1 cellular context compared by ENCODE assay signal in the genomic region with DNA sequence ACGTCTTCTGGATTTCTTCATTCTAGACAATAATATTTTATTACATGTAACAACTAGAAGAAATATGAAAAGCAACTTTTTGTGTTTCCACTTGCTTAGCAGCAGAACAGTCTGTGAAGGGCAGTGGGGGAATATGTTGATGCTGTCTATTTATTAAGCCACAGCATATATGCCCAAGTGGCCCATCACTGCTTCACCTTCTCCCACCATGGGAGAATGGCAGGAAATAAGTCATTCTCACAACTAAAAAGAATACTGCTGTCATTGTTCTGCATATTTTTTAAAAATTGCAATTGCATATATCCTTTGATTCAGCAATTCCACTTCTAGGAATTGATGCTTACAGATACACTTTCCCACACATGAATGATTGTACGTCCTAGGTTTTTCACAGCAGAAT.
TF ChIP-seq lines count a peak whose summit lies in the region.

No MANE protein-coding gene starts in this region.

TF ChIP-seq in endothelial cell of umbilical vein, 7 proteins besides CTCF, POLR2A, EP300 and RAD21:
- TF ChIP-seq, protein P1, sequence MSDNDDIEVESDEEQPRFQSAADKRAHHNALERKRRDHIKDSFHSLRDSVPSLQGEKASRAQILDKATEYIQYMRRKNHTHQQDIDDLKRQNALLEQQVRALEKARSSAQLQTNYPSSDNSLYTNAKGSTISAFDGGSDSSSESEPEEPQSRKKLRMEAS (IDR thresholded peaks at IDR 0.05; ENCODE audit: insufficient read depth, insufficient read length), result no peak
- TF ChIP-seq GATA2 (IDR thresholded peaks at IDR 0.05; ENCODE audit: insufficient read depth, insufficient read length, low read depth, low read length) (no peak), MYC (IDR thresholded peaks at IDR 0.05; ENCODE audit: low read depth, low read length) (no peak), POLR2AphosphoS5 (IDR thresholded peaks at IDR 0.05; ENCODE audit: insufficient read depth, low read depth, low read length) (no peak), JUN (IDR thresholded peaks at IDR 0.05; ENCODE audit: borderline replicate concordance, insufficient read depth, insufficient read length, low read depth) (no peak), FOS (IDR thresholded peaks at IDR 0.05; ENCODE audit: borderline replicate concordance, insufficient read depth, low read length) (no peak), EZH2 (IDR thresholded peaks at IDR 0.05; ENCODE audit: borderline replicate concordance, low read depth, low read length, severe bottlenecking) (no peak)
